Comparison of ENCODE assay signal across 18 cellular contexts in genomic region chr5:155024015-155024414, GRCh38. TPM values are rescaled to one million over a fixed set of nuclear protein-coding genes. Genes with fewer than 3 reads are reported as not detected.
DNase-seq lines count a peak whose midpoint lies in the region; ATAC-seq, FAIRE-seq and TF ChIP-seq lines count a peak whose summit lies in the region.
"Had no signal": no experiment of that assay in that cellular context is flagged by ENCODE, and none has a peak within 500 bp of the region (broad histone marks: within the 10 kb centered on the region; RNA-seq: fewer than 3 reads in every experiment).

No MANE protein-coding gene starts in this region.

- FAIRE-seq in RCC 7860 (lab: Jason Lieb, UNC) = no peak
- FAIRE-seq: keratinocyte had no signal

- peak; percentile 15 for DNase-seq in GM12864 (ENCODE audit: low read depth)
- peak; percentile 53 for DNase-seq in RCC 7860 (ENCODE audit: low spot score)
- peak; percentile 41 for DNase-seq in iPS-NIHi7 (ENCODE audit: extremely low spot score)
- no peak for DNase-seq in central memory CD4-positive, alpha-beta T cell
- no peak for DNase-seq in activated naive CD8-positive, alpha-beta T cell treated with anti-CD3 and anti-CD28 coated beads, Interleukin-2, amount 50 U/mL, for 24 hours
- no peak for DNase-seq in dorsolateral prefrontal cortex
- DNase-seq in NCI-H2196 (lab: John Stamatoyannopoulos, UW; ENCODE audit: unreplicated experiment) = no peak
- DNase-seq: activated CD4-positive, alpha-beta T cell treated with anti-CD3 and anti-CD28 coated beads for 4 hours; anterior cingulate cortex; CD8-positive, alpha-beta T cell; DMS79 treated with DMSO at 0.1 percent for 48 hours; effector memory CD8-positive, alpha-beta T cell; NCI-H187 treated with DMSO at 0.1 percent for 48 hours; upper lobe of left lung had no signal

- H3K27ac ChIP-seq in dorsolateral prefrontal cortex = no peak overlapping the region
- H3K27ac ChIP-seq: upper lobe of left lung had no signal

- no peaks in the 10 kb centered on the region for H3K4me1 Mint-ChIP-seq in activated naive CD8-positive, alpha-beta T cell treated with anti-CD3 and anti-CD28 coated beads, Interleukin-2, amount 50 U/mL, for 24 hours

- peaks cover 8% of the 10 kb centered on the region for H3K27me3 Mint-ChIP-seq in activated naive CD8-positive, alpha-beta T cell treated with anti-CD3 and anti-CD28 coated beads, Interleukin-2, amount 50 U/mL, for 24 hours

- no peaks in the 10 kb centered on the region for H3K27me3 ChIP-seq in dorsolateral prefrontal cortex
- H3K27me3 ChIP-seq: upper lobe of left lung had no signal

- H3K4me3 ChIP-seq in GM12864 (ENCODE audit: low read depth, low read length) (no peak overlapping the region), dorsolateral prefrontal cortex (no peak overlapping the region)
- H3K4me3 ChIP-seq: upper lobe of left lung had no signal

- intact Hi-C loops in dorsolateral prefrontal cortex (cut with DNase I) = no loop called here

- H3K27ac Mint-ChIP-seq in activated naive CD8-positive, alpha-beta T cell treated with anti-CD3 and anti-CD28 coated beads, Interleukin-2, amount 50 U/mL, for 24 hours = no peak overlapping the region
- H3K27ac Mint-ChIP-seq: CD8-positive, alpha-beta T cell; effector memory CD8-positive, alpha-beta T cell; natural killer cell treated with Interleukin-12 subunit alpha and Interleukin-12 subunit beta and Interleukin-15 and Interleukin-18, amount 100 ng/mL, for 72 hours had no signal

- H3K4me3 Mint-ChIP-seq in activated naive CD8-positive, alpha-beta T cell treated with anti-CD3 and anti-CD28 coated beads, Interleukin-2, amount 50 U/mL, for 24 hours = no peak overlapping the region
- H3K4me3 Mint-ChIP-seq: CD8-positive, alpha-beta T cell; effector memory CD8-positive, alpha-beta T cell; natural killer cell treated with Interleukin-12 subunit alpha and Interleukin-12 subunit beta and Interleukin-15 and Interleukin-18, amount 100 ng/mL, for 72 hours had no signal

- no peaks in the 10 kb centered on the region for H3K36me3 Mint-ChIP-seq in activated naive CD8-positive, alpha-beta T cell treated with anti-CD3 and anti-CD28 coated beads, Interleukin-2, amount 50 U/mL, for 24 hours (ENCODE audit: low read depth)
- H3K36me3 Mint-ChIP-seq: CD8-positive, alpha-beta T cell; natural killer cell treated with Interleukin-12 subunit alpha and Interleukin-12 subunit beta and Interleukin-15 and Interleukin-18, amount 100 ng/mL, for 72 hours had no signal

- no peak for TF ChIP-seq CTCF in GM12864 (IDR thresholded peaks at IDR 0.05; ENCODE audit: low read depth, low read length, missing control alignments)
- TF ChIP-seq CTCF in dorsolateral prefrontal cortex (IDR thresholded peaks at IDR 0.05 in 54 of 56, conservative IDR thresholded peaks at IDR 0.05 in 2 of 56; ENCODE audit: low read depth in 1 of 56, partially characterized antibody in 56 of 56) = no peak

- peak; percentile 40 for ATAC-seq in HG03520 (IDR thresholded peaks at IDR 0.05; ENCODE audit: unreplicated experiment)
- ATAC-seq in activated naive CD8-positive, alpha-beta T cell treated with anti-CD3 and anti-CD28 coated beads, Interleukin-2, amount 50 U/mL, for 24 hours = no peak
- ATAC-seq: CD8-positive, alpha-beta T cell; effector memory CD8-positive, alpha-beta T cell had no signal

- peaks cover 10% of the 10 kb centered on the region for H3K9me3 Mint-ChIP-seq in activated naive CD8-positive, alpha-beta T cell treated with anti-CD3 and anti-CD28 coated beads, Interleukin-2, amount 50 U/mL, for 24 hours
- H3K9me3 Mint-ChIP-seq: effector memory CD8-positive, alpha-beta T cell; natural killer cell treated with Interleukin-12 subunit alpha and Interleukin-12 subunit beta and Interleukin-15 and Interleukin-18, amount 100 ng/mL, for 72 hours had no signal

RNA-seq across cellular contexts. Expression of gene KIF4B, which starts 10.5 kb away (rescaled TPM):
- 1 to 10 TPM in 34 of 120 experiments, under 1 TPM in 86; 0.10 to 2.2 (median 0.78) TPM for total RNA-seq in dorsolateral prefrontal cortex
- total RNA-seq: CD8-positive, alpha-beta T cell; mesenteric fat pad; natural killer cell treated with Interleukin-12 subunit alpha and Interleukin-12 subunit beta and Interleukin-15 and Interleukin-18, amount 100 ng/mL, for 72 hours had no signal

Comparison
In these comparisons a context has a peak if more than half of its experiments do, and no peak if none do; other contexts are left out.
1. DNase-seq: peak in GM12864 (single experiment), RCC 7860 (single experiment) and iPS-NIHi7 (single experiment); none in central memory CD4-positive, alpha-beta T cell (single experiment), activated naive CD8-positive, alpha-beta T cell treated with anti-CD3 and anti-CD28 coated beads, Interleukin-2, amount 50 U/mL, for 24 hours (single experiment), dorsolateral prefrontal cortex (0 of 10) and NCI-H2196 (single experiment).